Comparison of ENCODE assay signal across 13 cellular contexts in genomic region chr4:6568689-6569332, GRCh38. TPM values are rescaled to one million over a fixed set of nuclear protein-coding genes. Genes with fewer than 3 reads are reported as not detected.
DNase-seq lines count a peak whose midpoint lies in the region; ATAC-seq and TF ChIP-seq lines count a peak whose summit lies in the region.
"Had no signal": no experiment of that assay in that cellular context is flagged by ENCODE, and none has a peak within 500 bp of the region (broad histone marks: within the 10 kb centered on the region; RNA-seq: fewer than 3 reads in every experiment).

No MANE protein-coding gene starts in this region.

- no peak overlapping the region for H2AK9ac ChIP-seq in IMR-90 (replicated peaks; ENCODE audit: low read depth, low read length, poor library complexity)

- H2BK20ac ChIP-seq in IMR-90 (ENCODE audit: low read depth, low read length) = no peak overlapping the region

- no peaks in the 10 kb centered on the region for H3K79me1 ChIP-seq in IMR-90 (ENCODE audit: low read depth in 1 of 2, low read length in 2 of 2)

- peaks cover 90% of the 10 kb centered on the region for H3K27me3 Mint-ChIP-seq in WTC11 (ENCODE audit: low read depth)

- intact Hi-C loops in IMR-90 (cut with micrococcal nuclease) = no loop called here

- H3K9me3 ChIP-seq in IMR-90 (ENCODE audit: control insufficient read depth, insufficient read depth, low read length) = peaks cover 17% of the 10 kb centered on the region

- no peaks in the 10 kb centered on the region for H3K9me3 Mint-ChIP-seq in WTC11

- no peak overlapping the region for H3K23ac ChIP-seq in IMR-90 (ENCODE audit: low read depth, low read length)

- H2AK5ac ChIP-seq in IMR-90 (ENCODE audit: low read depth, low read length) = no peak overlapping the region

- H2BK120ac ChIP-seq in IMR-90 (ENCODE audit: low read depth, low read length) = no peak overlapping the region

- no peaks in the 10 kb centered on the region for H3K4me1 Mint-ChIP-seq in WTC11

- ATAC-seq in IMR-90 (ENCODE audit: low read depth) (peak; percentile 75), SK-N-SH treated with all-trans-retinoic acid at 6 μM for 48 hours (peak; percentile 63), GM19397 (IDR thresholded peaks at IDR 0.05; ENCODE audit: unreplicated experiment) (no peak), WTC11 (no peak), GM19023 (IDR thresholded peaks at IDR 0.05; ENCODE audit: unreplicated experiment) (no peak)

- in situ Hi-C loops in IMR-90 (cut with MboI; ENCODE audit: low sequenced_read_pairs) = no loop called here

- TF ChIP-seq RAD21 in IMR-90 (IDR thresholded peaks at IDR 0.05; ENCODE audit: low read length) = no peak

- no peaks in the 10 kb centered on the region for H3K36me3 ChIP-seq in IMR-90 (ENCODE audit: control insufficient read depth, insufficient read depth, low read length)

- no peak overlapping the region for H3K27ac ChIP-seq in IMR-90 (ENCODE audit: insufficient read depth, low read length)
- H3K27ac ChIP-seq: skin epidermis had no signal

- dilution Hi-C loops in IMR-90 (cut with HindIII; ENCODE audit: low sequenced_read_pairs, unreplicated experiment) = no loop called here

- H3K4me3 ChIP-seq in IMR-90 (ENCODE audit: insufficient read depth, low read depth, low read length) (no peak overlapping the region), fibroblast of villous mesenchyme (ENCODE audit: low read depth, low read length) (no peak overlapping the region)
- H3K4me3 ChIP-seq: skin epidermis had no signal

- POLR2A ChIA-PET in IMR-90 (lab: Charles Lee; ENCODE audit: unreplicated experiment) = no interaction called here
- POLR2A ChIA-PET in WTC11 (lab: Charles Lee) = no interaction called here

- H2AFZ ChIP-seq in IMR-90 (replicated peaks; ENCODE audit: low read length, poor library complexity) = no peak overlapping the region

- H3K4ac ChIP-seq in IMR-90 (ENCODE audit: low read depth, low read length) = no peak overlapping the region

- H4K20me1 ChIP-seq in IMR-90 (ENCODE audit: insufficient read depth, low read length) = no peaks in the 10 kb centered on the region

- BruUV-seq in IMR-90 (replicated peaks; lab: Mats Ljungman, UMichigan) = no TSS peak

- no peak overlapping the region for H3K9ac ChIP-seq in IMR-90 (ENCODE audit: low read depth, low read length)

- H3K9me1 ChIP-seq in IMR-90 (ENCODE audit: insufficient read depth, low read length) = no peaks in the 10 kb centered on the region

- no peak overlapping the region for H3K18ac ChIP-seq in IMR-90 (ENCODE audit: low read depth, low read length)

- no peak overlapping the region for H4K5ac ChIP-seq in IMR-90 (ENCODE audit: low read depth, low read length)

- CTCF ChIA-PET in IMR-90 (lab: Yijun Ruan, JAX) (no interaction called here), WTC11 (lab: Charles Lee) (interaction anchor here (0.7 kb wide), 1 partner anchor 1225 kb away, joined by 3 read pairs; no protein-coding TSS in a partner anchor)

- TF ChIP-seq CTCF in IMR-90 (conservative IDR thresholded peaks at IDR 0.05; ENCODE audit: low read depth, low read length) (no peak), fibroblast of villous mesenchyme (IDR thresholded peaks at IDR 0.05; ENCODE audit: insufficient read depth, low read depth, low read length) (no peak), WTC11 (IDR thresholded peaks at IDR 0.05) (no peak)

- H2BK15ac ChIP-seq in IMR-90 (ENCODE audit: low read depth, low read length) = no peak overlapping the region

- H4K91ac ChIP-seq in IMR-90 (ENCODE audit: insufficient read depth, low read depth, low read length) = no peak overlapping the region

- no peak overlapping the region for H3K56ac ChIP-seq in IMR-90 (ENCODE audit: extremely low read depth, insufficient read depth, low read length)

- DNase-seq in AG08395 (ENCODE audit: low spot score) = peak; percentile 52
- peak; percentile 79 for DNase-seq in IMR-90
- peak; percentile 44 for DNase-seq in fibroblast of villous mesenchyme (ENCODE audit: low read depth)
- DNase-seq in T1000 (lab: John Stamatoyannopoulos, UW) = no peak
- DNase-seq in WTC11 (ENCODE audit: low spot score) = no peak
- DNase-seq: activated gamma-delta T cell treated with Interleukin-2 at 50 U/mL for 16 hours, C1 segment of cervical spinal cord, NCI-H1436, RPMI8226 had no signal

- H2BK5ac ChIP-seq in IMR-90 (ENCODE audit: low read depth, low read length, poor library complexity, severe bottlenecking) = no peak overlapping the region

- WGBS in IMR-90 (ENCODE audit: extremely low coverage in 2 of 2, insufficient read length in 1 of 2), 2 experiments = 100% methylated on average over 1 of the region's 13 CpGs; no CpG with 5 or more reads in 1 of the 2 experiments

- no peaks in the 10 kb centered on the region for H3K36me3 Mint-ChIP-seq in WTC11

- H3K27ac Mint-ChIP-seq in WTC11 = no peak overlapping the region

- no peak overlapping the region for H3K14ac ChIP-seq in IMR-90 (replicated peaks; ENCODE audit: low read depth, low read length)

- no peak for TF ChIP-seq POLR2A in IMR-90 (IDR thresholded peaks at IDR 0.05; ENCODE audit: low read depth, low read length)

- peaks cover 40% of the 10 kb centered on the region for H3K27me3 ChIP-seq in IMR-90 (ENCODE audit: control insufficient read depth, insufficient read depth, low read length)

- no peak overlapping the region for H3K4me3 Mint-ChIP-seq in WTC11

- no peak overlapping the region for H3K4me2 ChIP-seq in IMR-90 (ENCODE audit: low read depth, low read length)

- peaks cover 5% of the 10 kb centered on the region; the same call in 1 of the 2 replicates for H3K4me1 ChIP-seq in IMR-90 (ENCODE audit: control insufficient read depth, insufficient read depth, low read length)

- H4K8ac ChIP-seq in IMR-90 (ENCODE audit: low read depth in 2 of 2, low read length in 2 of 2) = no peak overlapping the region

TF ChIP-seq in IMR-90, 13 proteins besides CTCF, POLR2A, EP300 and RAD21:
- TF ChIP-seq NFE2L2 (IDR thresholded peaks at IDR 0.05; ENCODE audit: low read depth, low read length) (no peak), ELK1 (IDR thresholded peaks at IDR 0.05; ENCODE audit: borderline replicate concordance, low read depth, low read length) (no peak), FOS (IDR thresholded peaks at IDR 0.05; ENCODE audit: low read depth, low read length) (peak; percentile 39; the same call in 1 of the 2 replicates)

TF ChIP-seq in SK-N-SH treated with all-trans-retinoic acid at 6 μM for 48 hours, 23 proteins besides CTCF, POLR2A, EP300 and RAD21 (continues in another document):
- TF ChIP-seq OSR1 (CRISPR knock-in tag; IDR thresholded peaks at IDR 0.05) = no peak
- no peak for TF ChIP-seq PATZ1 (CRISPR knock-in tag; IDR thresholded peaks at IDR 0.05; ENCODE audit: borderline replicate concordance)
- TF ChIP-seq ZNF8 (CRISPR knock-in tag; IDR thresholded peaks at IDR 0.05) = no peak
- no peak for TF ChIP-seq SNAI2 (CRISPR knock-in tag; IDR thresholded peaks at IDR 0.05)
- no peak for TF ChIP-seq PPARA (CRISPR knock-in tag; IDR thresholded peaks at IDR 0.05; ENCODE audit: borderline replicate concordance)

TF ChIP-seq in WTC11, 78 proteins besides CTCF, POLR2A, EP300 and RAD21 (continues in another document):
- TF ChIP-seq ARID4B (CRISPR knock-in tag; IDR thresholded peaks at IDR 0.05; ENCODE audit: borderline replicate concordance) = no peak
- no peak for TF ChIP-seq FOXJ3 (CRISPR knock-in tag; IDR thresholded peaks at IDR 0.05; ENCODE audit: borderline replicate concordance)
- no peak for TF ChIP-seq NFYB (CRISPR knock-in tag; conservative IDR thresholded peaks at IDR 0.05; ENCODE audit: low read depth)
- no peak for TF ChIP-seq ATF1 (CRISPR knock-in tag; IDR thresholded peaks at IDR 0.05)
- TF ChIP-seq PRRX2 (CRISPR knock-in tag; IDR thresholded peaks at IDR 0.05) = no peak
- TF ChIP-seq SMAD4 (CRISPR knock-in tag; IDR thresholded peaks at IDR 0.05) = no peak
- TF ChIP-seq ZNF671 (CRISPR knock-in tag; IDR thresholded peaks at IDR 0.05) = no peak
- no peak for TF ChIP-seq NFATC4 (CRISPR knock-in tag; IDR thresholded peaks at IDR 0.05)
- no peak for TF ChIP-seq TEAD1 (CRISPR knock-in tag; IDR thresholded peaks at IDR 0.05)
- TF ChIP-seq GABPB1 (CRISPR knock-in tag; IDR thresholded peaks at IDR 0.05) = no peak
- TF ChIP-seq NR2C2 (CRISPR knock-in tag; IDR thresholded peaks at IDR 0.05) = no peak

RNA-seq across cellular contexts. Expression of gene MAN2B2, which starts 6.2 kb away (rescaled TPM):
- total RNA-seq in IMR-90 (2012; rRNA removed) = 11.9 and 13.4 TPM in 2 replicates
- 33.8 and 34.1 TPM in 2 replicates for polyA plus RNA-seq in IMR-90 (2012; rRNA removed)
- 28.6 and 52.3 TPM in 2 replicates for polyA plus RNA-seq in IMR-90 (2012; cell fraction: cytosol; rRNA removed)
- polyA plus RNA-seq in IMR-90 (2012; cell fraction: nucleus; rRNA removed; ENCODE audit: low replicate concordance) = 24.9 and 43.8 TPM in 2 replicates
- 13.9 and 14.2 TPM in 2 replicates for total RNA-seq in fibroblast of villous mesenchyme
- 6.3 to 8.0 TPM (median 7.5 TPM) in 3 replicates for total RNA-seq in WTC11 (2021)

Comparison
In these comparisons a context has a peak if more than half of its experiments do, and no peak if none do; other contexts are left out.
1. DNase-seq: peak in AG08395 (single experiment), IMR-90 (single experiment) and fibroblast of villous mesenchyme (single experiment); none in T1000 (single experiment) and WTC11 (single experiment).
2. ATAC-seq: peak in IMR-90 (single experiment) and SK-N-SH treated with all-trans-retinoic acid at 6 μM for 48 hours (single experiment); none in GM19397 (single experiment), WTC11 (single experiment) and GM19023 (single experiment).